ENCODE assay signal across 33 cellular contexts in the genomic region with DNA sequence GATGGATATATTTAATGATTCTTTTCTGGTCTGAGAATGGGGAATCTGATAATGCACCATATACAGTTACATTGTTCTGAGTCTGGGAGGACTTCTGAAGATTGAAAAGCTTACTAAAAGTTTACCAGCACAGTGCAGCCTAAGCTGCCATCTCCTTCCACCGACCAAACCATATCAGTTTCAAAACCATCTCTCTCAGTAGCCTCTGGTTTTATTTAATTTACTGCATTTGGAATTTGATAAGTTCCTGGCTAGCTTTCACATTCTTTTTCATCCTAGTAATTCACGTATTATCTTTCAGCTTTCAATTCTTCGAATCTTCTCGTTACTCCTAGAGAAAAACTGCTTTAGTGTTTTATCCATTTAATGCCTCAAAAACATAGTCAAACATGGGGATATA.
"Had no signal": no experiment of that assay in that cellular context is flagged by ENCODE, and none has a peak within 500 bp of the region (broad histone marks: within the 10 kb centered on the region; RNA-seq: fewer than 3 reads in every experiment).

No MANE protein-coding gene starts in this region.

- H3K4me3 Mint-ChIP-seq: activated B cell treated with CpG ODN at 0.5 μM for 24 hours; activated CD4-positive, alpha-beta memory T cell treated with anti-CD3 and anti-CD28 coated beads for 36 hours; activated naive CD4-positive, alpha-beta T cell treated with anti-CD3 and anti-CD28 coated beads for 36 hours; activated T-cell treated with anti-CD3 and anti-CD28 coated beads, Interleukin-2, amount 50 U/mL, for 4 hours; activated T-helper 1 cell treated with anti-CD3 and anti-CD28 coated beads, Interleukin-12 subunit alpha, Interleukin-12 subunit beta, Interleukin-2, Interleukin-4 antibody, amounts not matched to agents 30 ng/mL and 10 ng/mL and 1 ng/mL, durations not matched to agents 14 hours and 24 hours and 36 hours; central memory CD8-positive, alpha-beta T cell had no signal

- DNase-seq: activated B cell treated with CpG ODN at 0.5 μM for 24 hours; activated CD4-positive, alpha-beta memory T cell treated with anti-CD3 and anti-CD28 coated beads for 36 hours; activated CD4-positive, alpha-beta T cell treated with anti-CD3 and anti-CD28 coated beads for 4 hours; activated CD4-positive, alpha-beta T cell treated with anti-CD3 and anti-CD28 coated beads, Interleukin-2, amount 50 U/mL, for 1 hour; activated CD4-positive, CD25-positive, alpha-beta regulatory T cell treated with anti-CD3 and anti-CD28 coated beads, Interleukin-2, amount 50 U/mL, for 72 hours; activated CD8-positive, alpha-beta memory T cell treated with anti-CD3 and anti-CD28 coated beads, Interleukin-2, amount 50 U/mL, for 4 hours; activated gamma-delta T cell treated with Interleukin-2 at 50 U/mL for 16 hours; activated naive CD4-positive, alpha-beta T cell treated with anti-CD3 and anti-CD28 coated beads for 36 hours; activated T-cell treated with anti-CD3 and anti-CD28 coated beads for 4 hours; activated T-cell treated with anti-CD3 and anti-CD28 coated beads, Interleukin-2, amount 50 U/mL, for 4 hours; anterior cingulate cortex; KG1; NCI-H1105 treated with DMSO at 0.1 percent for 48 hours; NCI-H1436; NCI-H1694; NCI-H1930; NCI-H2081 treated with DMSO at 0.1 percent for 48 hours; NCI-H345; NCI-H524 treated with DMSO at 0.1 percent for 48 hours; PC-3; Peyer's patch; RPMI8226; SHP77 treated with DMSO at 0.1 percent for 48 hours; SW 1271; T-helper 1 cell; T-helper 2 cell; T-helper 9 cell had no signal

- H3K27ac Mint-ChIP-seq: activated B cell treated with CpG ODN at 0.5 μM for 24 hours; activated CD4-positive, alpha-beta memory T cell treated with anti-CD3 and anti-CD28 coated beads for 36 hours; activated naive CD4-positive, alpha-beta T cell treated with anti-CD3 and anti-CD28 coated beads for 36 hours; activated naive CD4-positive, alpha-beta T cell treated with anti-CD3 and anti-CD28 coated beads, Interleukin-2, amount 50 U/mL, for 72 hours; activated T-helper 1 cell treated with anti-CD3 and anti-CD28 coated beads, Interleukin-12 subunit alpha, Interleukin-12 subunit beta, Interleukin-2, Interleukin-4 antibody, amounts not matched to agents 30 ng/mL and 10 ng/mL and 1 ng/mL, durations not matched to agents 14 hours and 24 hours and 36 hours had no signal

- H3K4me1 Mint-ChIP-seq: activated B cell treated with CpG ODN at 0.5 μM for 24 hours; central memory CD8-positive, alpha-beta T cell had no signal

- H3K27ac ChIP-seq: cardiac muscle cell, Peyer's patch, SJSA1, VCaP had no signal

- H3K36me3 Mint-ChIP-seq: activated CD4-positive, alpha-beta memory T cell treated with anti-CD3 and anti-CD28 coated beads for 36 hours; activated naive CD4-positive, alpha-beta T cell treated with anti-CD3 and anti-CD28 coated beads, Interleukin-2, amount 50 U/mL, for 72 hours had no signal

- H3K27me3 ChIP-seq: cardiac muscle cell, Peyer's patch, SJSA1 had no signal

- H3K36me3 ChIP-seq: cardiac muscle cell, Peyer's patch, SJSA1 had no signal

- H3K9me3 ChIP-seq: Peyer's patch, SJSA1 had no signal

- H3K9me3 Mint-ChIP-seq: activated T-helper 1 cell treated with anti-CD3 and anti-CD28 coated beads, Interleukin-12 subunit alpha, Interleukin-12 subunit beta, Interleukin-2, Interleukin-4 antibody, amounts not matched to agents 30 ng/mL and 10 ng/mL and 1 ng/mL, durations not matched to agents 14 hours and 24 hours and 36 hours had no signal

- H3K27me3 Mint-ChIP-seq: activated B cell treated with CpG ODN at 0.5 μM for 24 hours; activated CD4-positive, alpha-beta memory T cell treated with anti-CD3 and anti-CD28 coated beads for 36 hours; central memory CD8-positive, alpha-beta T cell had no signal

- H3K4me3 ChIP-seq: cardiac muscle cell, Peyer's patch, SJSA1 had no signal

- H3K4me1 ChIP-seq: Peyer's patch had no signal

- ATAC-seq: activated naive CD4-positive, alpha-beta T cell treated with anti-CD3 and anti-CD28 coated beads, Interleukin-2, amount 50 U/mL, for 72 hours; activated T-cell treated with anti-CD3 and anti-CD28 coated beads, Interleukin-2, amount 50 U/mL, for 4 hours; PC-3 had no signal
